20 cellular contexts compared by ENCODE assay signal in the genomic region with DNA sequence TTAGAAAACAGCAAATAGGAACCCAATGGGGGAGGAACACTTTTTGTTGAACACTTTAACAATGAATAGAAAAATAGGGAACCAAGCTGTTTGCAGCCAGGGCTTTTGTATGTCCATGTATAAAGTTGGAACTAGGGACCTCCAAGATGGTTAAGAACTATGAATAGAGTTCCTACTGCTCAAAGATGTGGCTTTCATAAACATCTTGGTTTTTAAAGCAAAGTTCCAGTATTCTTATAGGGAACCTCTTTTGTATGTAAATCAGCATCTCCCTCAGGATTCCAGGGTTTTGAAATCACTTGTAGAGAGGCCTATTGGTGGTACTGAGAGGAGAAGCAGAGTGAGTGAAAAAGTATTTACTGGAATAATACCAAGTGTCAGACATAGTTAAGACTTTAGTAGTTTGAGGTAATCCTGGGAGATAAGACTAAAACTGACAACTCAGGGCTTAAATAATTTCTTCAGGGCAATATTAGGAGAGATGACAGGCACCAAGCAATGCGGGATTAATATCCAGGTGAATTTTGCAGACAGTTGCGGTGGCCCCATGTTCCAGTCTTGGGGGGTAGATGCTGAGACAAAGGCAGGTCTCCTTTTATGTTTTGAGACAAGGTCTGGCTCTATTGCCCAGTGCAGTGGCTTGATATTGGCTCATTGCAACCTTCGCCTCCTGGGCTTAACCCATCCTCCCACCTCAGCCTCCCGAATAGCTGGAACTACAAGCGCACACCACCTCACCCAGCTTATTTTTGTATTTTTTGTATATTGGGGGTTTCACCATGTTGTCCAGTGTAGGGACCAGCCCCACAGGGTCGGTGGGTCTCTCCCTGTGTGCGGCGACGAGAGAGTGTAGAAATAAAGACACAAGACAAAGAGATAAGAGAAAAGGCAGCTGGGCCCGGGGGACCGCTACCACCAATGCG. TPM values are rescaled to one million over a fixed set of nuclear protein-coding genes. Genes with fewer than 3 reads are reported as not detected.
DNase-seq lines count a peak whose midpoint lies in the region; ATAC-seq and TF ChIP-seq lines count a peak whose summit lies in the region.
"Had no signal": no experiment of that assay in that cellular context is flagged by ENCODE, and none has a peak within 500 bp of the region (broad histone marks: within the 10 kb centered on the region; RNA-seq: fewer than 3 reads in every experiment).

No MANE protein-coding gene starts in this region.

- H3K9me3 ChIP-seq in AG04450 (ENCODE audit: control insufficient read depth, insufficient read depth, low read length) (no peaks in the 10 kb centered on the region; the same call in 1 of the 2 replicates), HCT116 (ENCODE audit: control insufficient read depth in 1 of 2, insufficient read depth in 1 of 2, low read depth in 1 of 2, low read length in 2 of 2) (no peaks in the 10 kb centered on the region)
- H3K9me3 ChIP-seq: esophagus squamous epithelium, heart right ventricle had no signal

- ATAC-seq in HCT116: no peak
- ATAC-seq in activated T-cell treated with anti-CD3 and anti-CD28 coated beads, Interleukin-2, amount 50 U/mL, for 4 hours: no peak
- no peak for ATAC-seq in GM21528 (IDR thresholded peaks at IDR 0.05; ENCODE audit: low FRiP score, unreplicated experiment)
- ATAC-seq in GM21390 (IDR thresholded peaks at IDR 0.05; ENCODE audit: unreplicated experiment): no peak
- ATAC-seq: heart right ventricle had no signal

- DNase-seq in AG04450 (ENCODE audit: low read depth, low spot score): no peak
- no peak for DNase-seq in HCT116 (ENCODE audit: low read depth, low spot score)
- peak; percentile 47 for DNase-seq in astrocyte of the hippocampus (ENCODE audit: low read depth, low spot score)
- no peak for DNase-seq in neural crest cell (ENCODE audit: low read depth, low spot score)
- no peak for DNase-seq in activated T-cell treated with anti-CD3 and anti-CD28 coated beads, Interleukin-2, amount 50 U/mL, for 4 hours
- DNase-seq in dorsolateral prefrontal cortex: no peak
- DNase-seq: activated CD4-positive, CD25-positive, alpha-beta regulatory T cell; activated gamma-delta T cell; brain microvascular endothelial cell; DMS 273 treated with DMSO at 0.1 percent for 48 hours; esophagus squamous epithelium; MV-4-11; NCI-H1930; T-helper 1 cell had no signal

- peak overlapping the region; percentile 67 for H3K4me3 Mint-ChIP-seq in neural crest cell
- H3K4me3 Mint-ChIP-seq in activated T-cell treated with anti-CD3 and anti-CD28 coated beads, Interleukin-2, amount 50 U/mL, for 4 hours: no peak overlapping the region
- H3K4me3 Mint-ChIP-seq: B cell, memory B cell had no signal

- no peak overlapping the region for H3K27ac Mint-ChIP-seq in neural crest cell (ENCODE audit: unreplicated experiment)
- H3K27ac Mint-ChIP-seq: B cell, memory B cell had no signal

- TF ChIP-seq RAD21 in HCT116 (IDR thresholded peaks at IDR 0.05; ENCODE audit: low read depth): no peak

- H3K9me3 Mint-ChIP-seq in neural crest cell: no peaks in the 10 kb centered on the region
- no peaks in the 10 kb centered on the region for H3K9me3 Mint-ChIP-seq in activated T-cell treated with anti-CD3 and anti-CD28 coated beads, Interleukin-2, amount 50 U/mL, for 4 hours
- H3K9me3 Mint-ChIP-seq: IgD-negative memory B cell, memory B cell had no signal

- H3K79me2 ChIP-seq in HCT116 (ENCODE audit: insufficient read depth, low read length): peaks cover 99% of the 10 kb centered on the region

- peaks cover 35 to 72% of the 10 kb centered on the region in 2 experiments for H3K36me3 ChIP-seq in HCT116 (ENCODE audit: control insufficient read depth in 1 of 2, insufficient read depth in 2 of 2, low read length in 2 of 2)

- H3K9ac ChIP-seq in HCT116 (ENCODE audit: low read length): no peak overlapping the region

- H3K27me3 ChIP-seq in AG04450 (ENCODE audit: control insufficient read depth, insufficient read depth, low read length) (no peaks in the 10 kb centered on the region), HCT116 (ENCODE audit: insufficient read depth, low read length) (no peaks in the 10 kb centered on the region), dorsolateral prefrontal cortex (no peaks in the 10 kb centered on the region)
- H3K27me3 ChIP-seq: brain microvascular endothelial cell, esophagus squamous epithelium, heart right ventricle had no signal

- intact Hi-C loops in HCT116 (cut with micrococcal nuclease): no loop called here
- intact Hi-C loops in dorsolateral prefrontal cortex (cut with DNase I): no loop called here

- peaks cover 17 to 72% of the 10 kb centered on the region in 2 experiments; a peak in 3 of 4 replicates for H3K4me1 ChIP-seq in HCT116 (ENCODE audit: control insufficient read depth in 1 of 2, insufficient read depth in 2 of 2, low read length in 2 of 2)

- H3K4me2 ChIP-seq in HCT116 (ENCODE audit: low read length): no peak overlapping the region

- RAD21 ChIA-PET in HCT116 (lab: Charles Lee; ENCODE audit: low non-redundant PET in 1 of 2, low total read pairs in 2 of 2, uncharacterized antibody in 2 of 2, unreplicated experiment in 2 of 2): no interaction called here

- H3K27me3 Mint-ChIP-seq in neural crest cell (ENCODE audit: low read depth): no peaks in the 10 kb centered on the region
- no peaks in the 10 kb centered on the region for H3K27me3 Mint-ChIP-seq in activated T-cell treated with anti-CD3 and anti-CD28 coated beads, Interleukin-2, amount 50 U/mL, for 4 hours (ENCODE audit: low read depth)
- H3K27me3 Mint-ChIP-seq: B cell, IgD-negative memory B cell, memory B cell had no signal

- no peak overlapping the region for H3K27ac ChIP-seq in AG04450 (ENCODE audit: low read depth, low read length)
- H3K27ac ChIP-seq in HCT116 (ENCODE audit: low read depth, low read length): 0 out of 2 replicates have a peak overlapping the region, but pooled peaks have one; percentile 30
- no peak overlapping the region for H3K27ac ChIP-seq in dorsolateral prefrontal cortex
- H3K27ac ChIP-seq: brain microvascular endothelial cell, heart right ventricle had no signal

- H3K4me3 ChIP-seq in AG04450 (ENCODE audit: low read depth, low read length): peak overlapping the region; percentile 30
- no peak overlapping the region for H3K4me3 ChIP-seq in HCT116 (replicated peaks in 1 of 2; ENCODE audit: low read depth in 1 of 2, low read length in 2 of 2)
- no peak overlapping the region for H3K4me3 ChIP-seq in dorsolateral prefrontal cortex
- H3K4me3 ChIP-seq: esophagus squamous epithelium, heart right ventricle had no signal

- TF ChIP-seq CTCF in AG04450 (IDR thresholded peaks at IDR 0.05; ENCODE audit: low read depth, low read length) (no peak), HCT116 (IDR thresholded peaks at IDR 0.05 in 2 of 3, conservative IDR thresholded peaks at IDR 0.05 in 1 of 3; ENCODE audit: borderline replicate concordance in 1 of 3, insufficient read depth in 1 of 3, low read depth in 2 of 3, low read length in 2 of 3) (no peak), neural crest cell (conservative IDR thresholded peaks at IDR 0.05) (no peak), dorsolateral prefrontal cortex (IDR thresholded peaks at IDR 0.05 in 54 of 56, conservative IDR thresholded peaks at IDR 0.05 in 2 of 56; ENCODE audit: low read depth in 1 of 56, partially characterized antibody in 56 of 56) (no peak)

- POLR2A ChIA-PET in AG04450 (lab: Yijun Ruan, JAX): interaction anchor here (0.6 to 2.2 kb wide), 2 partner anchors 73 to 116 kb away, joined by 3 to 7 read pairs; no protein-coding TSS in a partner anchor
- POLR2A ChIA-PET in HCT116 (lab: Charles Lee): interaction anchor here (0.7 kb wide), 1 partner anchor 208 kb away, joined by 4 read pairs; no protein-coding TSS in a partner anchor

- H3K9me2 ChIP-seq in HCT116 (ENCODE audit: insufficient read depth): no peaks in the 10 kb centered on the region

- no peak for TF ChIP-seq POLR2A in HCT116 (IDR thresholded peaks at IDR 0.05; ENCODE audit: borderline replicate concordance, extremely low read depth, insufficient read depth, insufficient read length)

- peaks cover 26% of the 10 kb centered on the region for H3K36me3 Mint-ChIP-seq in neural crest cell (ENCODE audit: low read depth)
- H3K36me3 Mint-ChIP-seq in activated T-cell treated with anti-CD3 and anti-CD28 coated beads, Interleukin-2, amount 50 U/mL, for 4 hours (ENCODE audit: insufficient read depth): peaks cover 42% of the 10 kb centered on the region

- peaks cover 39% of the 10 kb centered on the region; the same call in 1 of the 2 replicates for H4K20me1 ChIP-seq in HCT116 (ENCODE audit: insufficient read depth)

- no TSS peak for BruUV-seq in HCT116 (replicated peaks; lab: Mats Ljungman, UMichigan)

- H3K4me1 Mint-ChIP-seq in neural crest cell: peaks cover 40% of the 10 kb centered on the region
- H3K4me1 Mint-ChIP-seq in activated T-cell treated with anti-CD3 and anti-CD28 coated beads, Interleukin-2, amount 50 U/mL, for 4 hours (ENCODE audit: low read depth): peaks cover 34% of the 10 kb centered on the region

- CTCF ChIA-PET in AG04450 (lab: Charles Lee) (interaction anchor here (0.6 to 1.4 kb wide), 3 partner anchors 14 to 164 kb away, joined by 3 to 5 read pairs (median 5); a partner anchor contains a TSS), HCT116 (lab: Charles Lee) (no interaction called here)

- no peak overlapping the region for H2AFZ ChIP-seq in HCT116 (ENCODE audit: low read depth, low read length, poor library complexity, severe bottlenecking)

TF ChIP-seq in HCT116, 20 proteins besides CTCF, POLR2A, EP300 and RAD21:
- no peak for TF ChIP-seq FOSL1 (IDR thresholded peaks at IDR 0.05; ENCODE audit: low read depth)
- no peak for TF ChIP-seq SRF (IDR thresholded peaks at IDR 0.05; ENCODE audit: low read depth)
- TF ChIP-seq EZH2phosphoT487 (IDR thresholded peaks at IDR 0.05; ENCODE audit: borderline replicate concordance): no peak
TF ChIP-seq in HCT116: peak in this region for 0.

RNA-seq across cellular contexts. Expression of a gene that starts 10.4 kb away (rescaled TPM):
- 1.8 and 2.5 TPM in 2 replicates for polyA plus RNA-seq in AG04450 (2011; rRNA removed)
- polyA minus RNA-seq in AG04450 (2011; rRNA and poly(A)+ RNA removed): 8.6 and 14.7 TPM in 2 replicates
- 3.0 TPM for total RNA-seq in HCT116 (2021; ENCODE audit: unreplicated experiment)
- polyA plus RNA-seq in HCT116 (2012): 0.49 and 1.3 TPM in 2 replicates
- 1.8 and 3.0 TPM in 2 replicates for total RNA-seq in neural crest cell
- 1 to 10 TPM; 5.0 to 6.2 (median 5.5) TPM for total RNA-seq in activated T-cell treated with anti-CD3 and anti-CD28 coated beads, Interleukin-2, amount 50 U/mL, for 4 hours
- 1 to 10 TPM; 2.7 to 9.5 (median 5.7) TPM for total RNA-seq in dorsolateral prefrontal cortex
